1 cellular context compared by ENCODE assay signal in genomic region chrX:153763298-153763932, GRCh38.
TF ChIP-seq lines count a peak whose summit lies in the region.

No MANE protein-coding gene starts in this region.

TF ChIP-seq in HepG2, 621 proteins besides CTCF, POLR2A, EP300 and RAD21 (continued from another document and continues in another):
- TF ChIP-seq TCF12 (IDR thresholded peaks at IDR 0.05) = no peak
- TF ChIP-seq TCF12 (CRISPR knock-in tag; IDR thresholded peaks at IDR 0.05) = no peak
- no peak for TF ChIP-seq ATRX (CRISPR knock-in tag; IDR thresholded peaks at IDR 0.05; ENCODE audit: borderline replicate concordance)
- TF ChIP-seq PAXIP1 (CRISPR knock-in tag; conservative IDR thresholded peaks at IDR 0.05) = no peak
- TF ChIP-seq ATF1 (CRISPR knock-in tag; IDR thresholded peaks at IDR 0.05) = no peak
- TF ChIP-seq ZNF772 (CRISPR knock-in tag; IDR thresholded peaks at IDR 0.05) = no peak
- TF ChIP-seq SOX5 (CRISPR knock-in tag; IDR thresholded peaks at IDR 0.05; ENCODE audit: borderline replicate concordance) = no peak
- TF ChIP-seq PCBP2 (optimal IDR thresholded peaks at IDR 0.05; ENCODE audit: low read depth, low read length, poor library complexity, severe bottlenecking) = no peak
- no peak for TF ChIP-seq ARID2 (CRISPR knock-in tag; IDR thresholded peaks at IDR 0.05; ENCODE audit: borderline replicate concordance)
- no peak for TF ChIP-seq SRSF9 (IDR thresholded peaks at IDR 0.05; ENCODE audit: borderline replicate concordance, insufficient read depth, low read depth, low read length, poor library complexity, severe bottlenecking)
- no peak for TF ChIP-seq ZNF205 (CRISPR knock-in tag; IDR thresholded peaks at IDR 0.05)
- no peak for TF ChIP-seq SMARCE1 (IDR thresholded peaks at IDR 0.05; ENCODE audit: borderline replicate concordance)
- no peak for TF ChIP-seq NFE2L1 (CRISPR knock-in tag; IDR thresholded peaks at IDR 0.05; ENCODE audit: borderline replicate concordance)
- 0 out of 2 replicates have a peak, but pooled peaks have one; percentile 20 for TF ChIP-seq HIVEP1 (CRISPR knock-in tag; IDR thresholded peaks at IDR 0.05)
- no peak for TF ChIP-seq ZNF282 (IDR thresholded peaks at IDR 0.05; ENCODE audit: partially characterized antibody)
- no peak for TF ChIP-seq STAT5B (CRISPR knock-in tag; IDR thresholded peaks at IDR 0.05)
- TF ChIP-seq ZNF891 (CRISPR knock-in tag; IDR thresholded peaks at IDR 0.05) = no peak
- TF ChIP-seq ZNF574 (CRISPR knock-in tag; IDR thresholded peaks at IDR 0.05) = no peak
- TF ChIP-seq ZHX1 (CRISPR knock-in tag; IDR thresholded peaks at IDR 0.05; ENCODE audit: low read depth) = no peak
- no peak for TF ChIP-seq ZNF460 (CRISPR knock-in tag; IDR thresholded peaks at IDR 0.05; ENCODE audit: borderline replicate concordance)
- TF ChIP-seq ZNF879 (CRISPR knock-in tag; IDR thresholded peaks at IDR 0.05) = no peak
- TF ChIP-seq THRA (CRISPR knock-in tag; IDR thresholded peaks at IDR 0.05; ENCODE audit: borderline replicate concordance) = no peak
- no peak for TF ChIP-seq ZMYM4 (CRISPR knock-in tag; IDR thresholded peaks at IDR 0.05)
- no peak for TF ChIP-seq ZFP37 (CRISPR knock-in tag; IDR thresholded peaks at IDR 0.05; ENCODE audit: borderline replicate concordance)
- TF ChIP-seq TEAD2 (CRISPR knock-in tag; IDR thresholded peaks at IDR 0.05) = 0 out of 2 replicates have a peak, but pooled peaks have one; percentile 34
- no peak for TF ChIP-seq ZBTB7A (CRISPR knock-in tag; IDR thresholded peaks at IDR 0.05)
- TF ChIP-seq ZNF329 (CRISPR knock-in tag; IDR thresholded peaks at IDR 0.05; ENCODE audit: low read depth) = no peak
- TF ChIP-seq ZFAT (CRISPR knock-in tag; conservative IDR thresholded peaks at IDR 0.05) = no peak
- peak; percentile 83 for TF ChIP-seq ZNF687 (CRISPR knock-in tag; IDR thresholded peaks at IDR 0.05)
- no peak; the same call in 1 of the 2 replicates for TF ChIP-seq ZNF33B (CRISPR knock-in tag; IDR thresholded peaks at IDR 0.05)
- no peak for TF ChIP-seq ZNF609 (CRISPR knock-in tag; IDR thresholded peaks at IDR 0.05; ENCODE audit: borderline replicate concordance)
- TF ChIP-seq ZNF34 (CRISPR knock-in tag; IDR thresholded peaks at IDR 0.05; ENCODE audit: borderline replicate concordance) = no peak
- no peak for TF ChIP-seq NR3C1 (CRISPR knock-in tag; IDR thresholded peaks at IDR 0.05)
- no peak for TF ChIP-seq ZNF280B (CRISPR knock-in tag; IDR thresholded peaks at IDR 0.05; ENCODE audit: borderline replicate concordance)
- TF ChIP-seq TERF1 (CRISPR knock-in tag; IDR thresholded peaks at IDR 0.05) = no peak
- 0 out of 2 replicates have a peak, but pooled peaks have one; percentile 3 for TF ChIP-seq FOSL2 (CRISPR knock-in tag; IDR thresholded peaks at IDR 0.05)
- TF ChIP-seq ZNF296 (CRISPR knock-in tag; conservative IDR thresholded peaks at IDR 0.05) = no peak
